ENCODE assay signal across 16 cellular contexts in the genomic region with DNA sequence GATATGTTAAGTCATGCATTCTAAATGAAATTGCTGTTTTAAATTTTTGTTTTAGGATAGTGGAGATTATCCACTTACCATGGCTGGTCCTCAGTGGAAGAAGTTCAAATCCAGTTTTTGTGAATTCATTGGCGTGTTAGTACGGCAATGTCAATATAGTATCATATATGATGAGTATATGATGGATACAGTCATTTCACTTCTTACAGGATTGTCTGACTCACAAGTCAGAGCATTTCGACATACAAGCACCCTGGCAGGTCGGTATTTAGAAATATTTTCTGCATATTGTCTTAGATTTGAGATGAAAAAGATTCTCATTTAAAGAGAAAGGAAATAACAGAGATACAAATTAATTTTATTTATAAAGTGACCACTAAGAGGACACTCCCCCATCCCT.
"Had no signal": no experiment of that assay in that cellular context is flagged by ENCODE, and none has a peak within 500 bp of the region (broad histone marks: within the 10 kb centered on the region; RNA-seq: fewer than 3 reads in every experiment).

No MANE protein-coding gene starts in this region.

- H3K27me3 Mint-ChIP-seq: activated naive CD4-positive, alpha-beta T cell treated with anti-CD3 and anti-CD28 coated beads, Interleukin-2, amount 50 U/mL, for 24 hours; stimulated activated memory B cell treated with anti-CD40 and anti-IgM and Interleukin-4, amounts not matched to agents 10 μg/mL and 1 μg/mL and 100 μg/mL, for 72 hours had no signal

- H3K27me3 ChIP-seq: thyroid gland had no signal

- H3K9me3 Mint-ChIP-seq: activated naive CD4-positive, alpha-beta T cell treated with anti-CD3 and anti-CD28 coated beads, Interleukin-2, amount 50 U/mL, for 24 hours; endodermal cell; nephron; stimulated activated memory B cell treated with anti-CD40 and anti-IgM and Interleukin-4, amounts not matched to agents 10 μg/mL and 1 μg/mL and 100 μg/mL, for 72 hours; T-helper 2 cell treated with Interferon-gamma antibody and Interleukin-4, amounts not matched to agents 5 μg/mL and 100 μg/mL, for 36 hours had no signal

- H3K27ac ChIP-seq: left ventricle myocardium inferior, thyroid gland had no signal

- H3K9me3 ChIP-seq: left ventricle myocardium inferior, thyroid gland had no signal

- H3K4me1 Mint-ChIP-seq: endodermal cell; nephron; stimulated activated memory B cell treated with anti-CD40 and anti-IgM and Interleukin-4, amounts not matched to agents 10 μg/mL and 1 μg/mL and 100 μg/mL, for 72 hours had no signal

- H3K4me1 ChIP-seq: left ventricle myocardium inferior, thyroid gland had no signal

- H3K4me3 Mint-ChIP-seq: activated naive CD4-positive, alpha-beta T cell treated with anti-CD3 and anti-CD28 coated beads, Interleukin-2, amount 50 U/mL, for 24 hours; endodermal cell; nephron; stimulated activated memory B cell treated with anti-CD40 and anti-IgM and Interleukin-4, amounts not matched to agents 10 μg/mL and 1 μg/mL and 100 μg/mL, for 72 hours; T-helper 2 cell treated with Interferon-gamma antibody and Interleukin-4, amounts not matched to agents 5 μg/mL and 100 μg/mL, for 36 hours had no signal

- DNase-seq: activated CD4-positive, CD25-positive, alpha-beta regulatory T cell; activated T-cell treated with anti-CD3 and anti-CD28 coated beads, Interleukin-2, amount 50 U/mL, for 1 hour; aorta; endodermal cell; hippocampal formation; kidney; left ventricle myocardium inferior; mesendoderm; nucleus accumbens; posterior cingulate gyrus; retina; thyroid gland had no signal

- H3K36me3 ChIP-seq: thyroid gland had no signal

- ATAC-seq: stimulated activated memory B cell treated with anti-CD40 and anti-IgM and Interleukin-4, amounts not matched to agents 10 μg/mL and 1 μg/mL and 100 μg/mL, for 72 hours had no signal

- H3K4me3 ChIP-seq: left ventricle myocardium inferior, thyroid gland had no signal

- H3K27ac Mint-ChIP-seq: endodermal cell; nephron; stimulated activated memory B cell treated with anti-CD40 and anti-IgM and Interleukin-4, amounts not matched to agents 10 μg/mL and 1 μg/mL and 100 μg/mL, for 72 hours; T-helper 2 cell treated with Interferon-gamma antibody and Interleukin-4, amounts not matched to agents 5 μg/mL and 100 μg/mL, for 36 hours had no signal
